ENCODE assay signal across 1 cellular context in genomic region chr14:64540208-64541202, GRCh38.
A peak's percentile ranks its signal among the peaks of the same experiment; 100 is the strongest.
TF ChIP-seq lines count a peak whose summit lies in the region.

TSS of gene HSPA2 (plus strand) at chr14:64540741. CDS start at chr14:64540850, 109 bp downstream.

TF ChIP-seq in GM12878, 131 proteins besides CTCF, POLR2A, EP300 and RAD21 (continued from another document and continues in another):
- TF ChIP-seq PRDM15 (CRISPR knock-in tag; IDR thresholded peaks at IDR 0.05) (no peak), SKIL (IDR thresholded peaks at IDR 0.05; ENCODE audit: low read depth, poor library complexity, severe bottlenecking) (no peak), CREB1 (IDR thresholded peaks at IDR 0.05; ENCODE audit: low read depth) (peak; percentile 91), NR2C1 (IDR thresholded peaks at IDR 0.05) (no peak), CUX1 (IDR thresholded peaks at IDR 0.05; ENCODE audit: insufficient replicate concordance, low read depth, low read length) (no peak), JUNB (IDR thresholded peaks at IDR 0.05) (no peak), CHD2 (IDR thresholded peaks at IDR 0.05; ENCODE audit: borderline replicate concordance, low read depth, low read length) (peak; percentile 43; the same call in 1 of the 2 replicates), IKZF2 (IDR thresholded peaks at IDR 0.05) (peak in 1 of 2 experiments; percentile 56; a peak in 2 of 4 replicates), SPI1 (IDR thresholded peaks at IDR 0.05; ENCODE audit: borderline replicate concordance, insufficient read depth, low read depth, low read length) (0 out of 2 replicates have a peak, but pooled peaks have one; percentile 22), NFXL1 (IDR thresholded peaks at IDR 0.05; ENCODE audit: borderline replicate concordance) (no peak), HSF1 (IDR thresholded peaks at IDR 0.05; ENCODE audit: low read depth, low read length) (0 out of 2 replicates have a peak, but pooled peaks have one; percentile 16), CBX3 (IDR thresholded peaks at IDR 0.05; ENCODE audit: borderline replicate concordance, low read depth) (no peak), BCL11A (IDR thresholded peaks at IDR 0.05; ENCODE audit: low read depth, low read length) (no peak), RFX5 (IDR thresholded peaks at IDR 0.05; ENCODE audit: low read depth, low read length) (peak; percentile 38; the same call in 1 of the 2 replicates), PML (IDR thresholded peaks at IDR 0.05; ENCODE audit: low read length) (no peak), KAT2A (conservative IDR thresholded peaks at IDR 0.05; ENCODE audit: control insufficient read depth, low read depth, low read length) (no peak), BCLAF1 (IDR thresholded peaks at IDR 0.05) (no peak), CEBPB (IDR thresholded peaks at IDR 0.05; ENCODE audit: borderline replicate concordance in 1 of 2, low read depth in 2 of 2, low read length in 2 of 2) (no peak), ASH2L (IDR thresholded peaks at IDR 0.05; ENCODE audit: borderline replicate concordance, low read depth) (no peak), RUNX3 (IDR thresholded peaks at IDR 0.05; ENCODE audit: low read length) (peak; percentile 55), SUPT20H (IDR thresholded peaks at IDR 0.05; ENCODE audit: borderline replicate concordance, control insufficient read depth, low read depth, low read length) (no peak), LARP7 (IDR thresholded peaks at IDR 0.05) (no peak), ZSCAN29 (IDR thresholded peaks at IDR 0.05) (no peak), CREM (IDR thresholded peaks at IDR 0.05; ENCODE audit: low read depth) (peak; percentile 90), SMAD1 (IDR thresholded peaks at IDR 0.05; ENCODE audit: low read depth, partially characterized antibody) (no peak), SRF (IDR thresholded peaks at IDR 0.05; ENCODE audit: low read depth in 2 of 2, low read length in 2 of 2) (no peak), ZBTB40 (IDR thresholded peaks at IDR 0.05; ENCODE audit: borderline replicate concordance) (no peak), RAD51 (IDR thresholded peaks at IDR 0.05) (no peak), SIX5 (IDR thresholded peaks at IDR 0.05; ENCODE audit: low read depth, low read length, severe bottlenecking) (no peak), ZNF274 (IDR thresholded peaks at IDR 0.05; ENCODE audit: insufficient read depth, insufficient read length) (no peak), BRCA1 (IDR thresholded peaks at IDR 0.05; ENCODE audit: low read depth, low read length) (no peak), ETV6 (conservative IDR thresholded peaks at IDR 0.05 in 1 of 2, IDR thresholded peaks at IDR 0.05 in 1 of 2; ENCODE audit: borderline replicate concordance in 1 of 2, low read depth in 1 of 2) (no peak), YBX1 (IDR thresholded peaks at IDR 0.05) (no peak)
- TF ChIP-seq, protein P1, sequence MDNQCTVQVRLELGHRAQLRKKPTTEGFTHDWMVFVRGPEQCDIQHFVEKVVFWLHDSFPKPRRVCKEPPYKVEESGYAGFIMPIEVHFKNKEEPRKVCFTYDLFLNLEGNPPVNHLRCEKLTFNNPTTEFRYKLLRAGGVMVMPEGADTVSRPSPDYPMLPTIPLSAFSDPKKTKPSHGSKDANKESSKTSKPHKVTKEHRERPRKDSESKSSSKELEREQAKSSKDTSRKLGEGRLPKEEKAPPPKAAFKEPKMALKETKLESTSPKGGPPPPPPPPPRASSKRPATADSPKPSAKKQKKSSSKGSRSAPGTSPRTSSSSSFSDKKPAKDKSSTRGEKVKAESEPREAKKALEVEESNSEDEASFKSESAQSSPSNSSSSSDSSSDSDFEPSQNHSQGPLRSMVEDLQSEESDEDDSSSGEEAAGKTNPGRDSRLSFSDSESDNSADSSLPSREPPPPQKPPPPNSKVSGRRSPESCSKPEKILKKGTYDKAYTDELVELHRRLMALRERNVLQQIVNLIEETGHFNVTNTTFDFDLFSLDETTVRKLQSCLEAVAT (IDR thresholded peaks at IDR 0.05) = no peak
